ENCODE assay signal across 15 cellular contexts in the genomic region with DNA sequence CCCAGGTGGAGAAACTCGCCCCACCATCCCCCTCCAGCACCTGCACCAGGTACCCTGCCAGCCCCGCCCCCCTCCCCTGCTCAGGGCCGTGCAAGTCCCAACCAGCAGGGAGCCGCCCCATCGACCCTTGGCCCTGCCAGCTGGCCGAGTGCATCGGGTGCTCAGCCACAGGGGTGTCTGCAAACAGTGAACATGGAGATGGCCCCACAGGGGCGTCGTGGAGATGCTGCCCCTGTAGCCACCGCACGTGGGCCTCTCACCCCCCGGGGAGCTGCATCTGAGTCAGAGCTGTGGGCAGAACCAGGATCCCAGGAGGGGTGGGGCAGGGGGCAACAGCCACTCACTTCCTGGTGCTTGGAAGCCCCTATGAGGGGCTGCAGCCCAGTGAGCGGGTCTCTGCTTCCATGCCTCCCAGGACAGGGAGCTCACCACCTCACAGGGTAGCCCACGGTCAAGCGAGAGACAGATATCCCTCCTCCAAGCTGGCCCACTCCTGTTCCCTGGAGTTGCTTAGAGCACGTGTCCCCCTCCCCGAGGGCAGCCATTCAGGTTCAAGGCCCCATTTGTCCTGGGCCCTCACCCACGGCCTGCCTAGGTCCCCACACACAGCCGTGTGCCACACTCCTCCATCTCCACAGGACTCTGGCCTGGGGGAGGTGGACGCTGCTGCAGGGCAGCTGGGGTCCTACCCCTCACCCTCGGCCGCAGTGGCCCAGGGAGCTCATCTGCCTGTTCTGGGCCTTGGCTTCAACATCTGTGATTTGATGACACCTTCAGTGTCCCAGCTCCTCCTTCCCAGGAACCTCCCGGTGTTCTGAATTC. TPM values are rescaled to one million over a fixed set of nuclear protein-coding genes. Genes with fewer than 3 reads are reported as not detected.
A peak's percentile ranks its signal among the peaks of the same experiment; 100 is the strongest.
DNase-seq lines count a peak whose midpoint lies in the region; ATAC-seq and TF ChIP-seq lines count a peak whose summit lies in the region.
"Had no signal": no experiment of that assay in that cellular context is flagged by ENCODE, and none has a peak within 500 bp of the region (broad histone marks: within the 10 kb centered on the region; RNA-seq: fewer than 3 reads in every experiment).

No MANE protein-coding gene starts in this region.

- H3K9ac ChIP-seq in Karpas-422 (ENCODE audit: low read length), result no peak overlapping the region

- H3K27ac ChIP-seq in heart right ventricle (peak overlapping the region in 6 of 10 donors; percentile 54 to 83 (median 78)), Karpas-422 (ENCODE audit: low read length) (no peak overlapping the region)

- H3K9me3 ChIP-seq in heart right ventricle (peaks cover 0 to 15% (median 0%) of the 10 kb centered on the region in 11 donors), Karpas-422 (ENCODE audit: low read length) (no peaks in the 10 kb centered on the region)

- no peak overlapping the region for H3K4me2 ChIP-seq in Karpas-422 (ENCODE audit: low read depth, low read length, poor library complexity, severe bottlenecking)

- H3K4me3 ChIP-seq in heart right ventricle, result no peak overlapping the region
- no peak overlapping the region for H3K4me3 ChIP-seq in Karpas-422 (ENCODE audit: low read length)
- H3K4me3 ChIP-seq: GM12878 had no signal

- no peaks in the 10 kb centered on the region for H3K9me2 ChIP-seq in Karpas-422 (replicated peaks; ENCODE audit: insufficient read depth, low read length)

- WGBS in heart right ventricle, 2 donors, result 70 to 82% methylated on average over 23 of the region's 23 CpGs

- DNase-seq in heart right ventricle (peak in 1 of 2 donors; percentile 11), Right ventricle myocardium superior (no peak), NCI-H510A (lab: John Stamatoyannopoulos, UW) (peak; percentile 71), kidney tubule cell (ENCODE audit: low spot score) (peak; percentile 37), ureter (ENCODE audit: low spot score) (peak; percentile 70), OCI-M1 (lab: John Stamatoyannopoulos, UW) (no peak), Karpas-422 (no peak)
- no peak for DNase-seq in NK-92 treated with Interleukin-12 subunit alpha and Interleukin-12 subunit beta, amount 100 ng/mL, for 24 hours (lab: John Stamatoyannopoulos, UW)
- DNase-seq: DND-41; midbrain; NCI-H1048; stimulated activated CD8-positive, alpha-beta memory T cell treated with anti-CD3 and anti-CD28 coated beads, Interleukin-4, amount 100 ng/mL, for 48 hours; SW 1271 had no signal

- no peaks in the 10 kb centered on the region for H3K79me2 ChIP-seq in Karpas-422 (ENCODE audit: low read length)

- H3K4me1 ChIP-seq in heart right ventricle (peaks cover 9 to 35% (median 21%) of the 10 kb centered on the region in 9 donors), Karpas-422 (ENCODE audit: low read length) (0 out of 2 replicates have a peak, but pooled peaks cover 2% of the 10 kb centered on the region)

- TF ChIP-seq CTCF in heart right ventricle (IDR thresholded peaks at IDR 0.05), result no peak

- no peak for ATAC-seq in heart right ventricle
- no peak for ATAC-seq in Right ventricle myocardium superior (ENCODE audit: poor library complexity)
- ATAC-seq: GM12878 had no signal

- peaks cover 0 to 8% (median 0%) of the 10 kb centered on the region in 7 donors for H3K27me3 ChIP-seq in heart right ventricle
- H3K27me3 ChIP-seq in Karpas-422 (ENCODE audit: low read length), result no peaks in the 10 kb centered on the region

- H4K20me1 ChIP-seq in Karpas-422 (ENCODE audit: insufficient read depth, low read depth, low read length), result no peaks in the 10 kb centered on the region

- no peak overlapping the region for H2AFZ ChIP-seq in Karpas-422 (ENCODE audit: low read length)

- intact Hi-C loops in heart right ventricle (cut with DNase I), result no loop called here
- intact Hi-C loops in Right ventricle myocardium superior (cut with DNase I), result no loop called here

- no peaks in the 10 kb centered on the region for H3K36me3 ChIP-seq in heart right ventricle
- no peaks in the 10 kb centered on the region for H3K36me3 ChIP-seq in Karpas-422 (ENCODE audit: insufficient read depth, low read length)

RNA-seq across cellular contexts. Expression of a gene that starts 1.1 kb away (rescaled TPM):
- total RNA-seq in heart right ventricle (under 1 TPM in 2 of 10 donors, not detected in 8; 0.29 to 0.32 TPM), Right ventricle myocardium superior (not detected), ureter (2.5 TPM)
- polyA plus RNA-seq in heart right ventricle, result under 1 TPM in 1 of 2 donors, not detected in 1; 0.06 TPM
- not detected in 2 replicates for total RNA-seq in Karpas-422 (2014; rRNA removed; shearing (Covaris generic); ENCODE audit: low replicate concordance)
- total RNA-seq: GM12878, posterior vena cava had no signal

RNA-seq across cellular contexts. Expression of a gene that starts 9.1 kb away (rescaled TPM):
- total RNA-seq in heart right ventricle (not detected), Right ventricle myocardium superior (not detected), ureter (0.23 TPM)
- polyA plus RNA-seq in heart right ventricle, result under 1 TPM in 1 of 2 donors, not detected in 1; 0.06 TPM
- total RNA-seq in Karpas-422 (2014; rRNA removed; shearing (Covaris generic); ENCODE audit: low replicate concordance), result not detected in 2 replicates
- total RNA-seq: GM12878 had no signal
- polyA plus RNA-seq: GM12878 had no signal

RNA-seq across cellular contexts. Expression of a gene that starts 28.5 kb away (rescaled TPM):
- not detected for total RNA-seq in heart right ventricle
- under 1 TPM in 1 of 2 donors, not detected in 1; 0.09 TPM for polyA plus RNA-seq in heart right ventricle
- total RNA-seq in Right ventricle myocardium superior, result not detected
- 0.31 TPM for total RNA-seq in ureter
- total RNA-seq in Karpas-422 (2014; rRNA removed; shearing (Covaris generic); ENCODE audit: low replicate concordance), result not detected in 2 replicates
- total RNA-seq: posterior vena cava had no signal
- polyA plus RNA-seq: GM12878 had no signal

Comparison
In these comparisons a context has a peak if more than half of its experiments do, and no peak if none do; other contexts are left out.
1. DNase-seq: peak in NCI-H510A (single experiment), kidney tubule cell (single experiment) and ureter (single experiment); none in Right ventricle myocardium superior (single experiment), OCI-M1 (single experiment), NK-92 treated with Interleukin-12 subunit alpha and Interleukin-12 subunit beta, amount 100 ng/mL, for 24 hours (single experiment) and Karpas-422 (single experiment).